Comparison of ENCODE assay signal across 6 cellular contexts in the genomic region with DNA sequence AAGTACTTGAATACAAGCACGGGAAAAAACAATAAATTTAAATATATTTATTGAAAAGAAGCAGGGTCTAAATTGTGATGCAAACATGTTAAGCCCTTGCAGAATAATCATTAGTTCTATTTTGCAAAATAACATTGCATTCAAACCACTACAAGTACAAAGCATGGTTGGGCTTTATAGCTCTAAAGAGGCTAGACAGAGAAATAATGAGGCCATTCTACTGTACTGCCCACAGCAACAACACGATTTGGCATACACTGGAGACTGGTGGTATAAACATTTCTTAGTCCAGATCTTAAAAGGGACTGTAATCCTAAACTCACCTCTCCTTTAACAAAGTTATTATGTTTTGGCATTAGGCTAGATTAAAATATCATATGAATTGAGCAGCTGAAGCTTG.
"Had no signal": no experiment of that assay in that cellular context is flagged by ENCODE, and none has a peak within 500 bp of the region (broad histone marks: within the 10 kb centered on the region; RNA-seq: fewer than 3 reads in every experiment).

No MANE protein-coding gene starts in this region.

- DNase-seq: GM23248, GOT3, H7, HCEC 1CT had no signal

- H3K36me3 Mint-ChIP-seq: IgD-negative memory B cell had no signal

- H3K4me1 Mint-ChIP-seq: IgD-negative memory B cell had no signal

- H3K27ac Mint-ChIP-seq: IgD-negative memory B cell had no signal

- H3K9me3 Mint-ChIP-seq: IgD-negative memory B cell had no signal

- H3K4me3 ChIP-seq: GM23248 had no signal

- H3K9ac ChIP-seq: GM23248 had no signal

- H3K27ac ChIP-seq: GM23248, HL-60 had no signal

- H3K4me3 Mint-ChIP-seq: IgD-negative memory B cell had no signal
